8 cellular contexts compared by ENCODE assay signal in genomic region chr3:134333522-134334181, GRCh38. TPM values are rescaled to one million over a fixed set of nuclear protein-coding genes. Genes with fewer than 3 reads are reported as not detected.
DNase-seq lines count a peak whose midpoint lies in the region; ATAC-seq and TF ChIP-seq lines count a peak whose summit lies in the region.

No MANE protein-coding gene starts in this region.

- intact Hi-C loops in gastrocnemius medialis (cut with DNase I; ENCODE audit: low total_unique reads): no loop called here

- H4K20me1 ChIP-seq in SK-N-SH (ENCODE audit: insufficient read depth): no peaks in the 10 kb centered on the region

- H3K4me2 ChIP-seq in SK-N-SH: peak overlapping the region; percentile 18; the same call in 1 of the 2 replicates

- H3K4me3 ChIP-seq in SK-N-SH (ENCODE audit: low read depth in 2 of 2, low read length in 1 of 2) (no peak overlapping the region), gastrocnemius medialis (no peak overlapping the region)

- CTCF ChIA-PET in SK-N-SH (lab: Yijun Ruan, JAX): no interaction called here

- H3K27me3 Mint-ChIP-seq in glutamatergic neuron (ENCODE audit: unreplicated experiment): peaks cover 8% of the 10 kb centered on the region

- no peak for TF ChIP-seq POLR2A in gastrocnemius medialis (IDR thresholded peaks at IDR 0.05)

- DNase-seq in GM03348 (ENCODE audit: low spot score) (peak; percentile 76), SK-N-SH (no peak), glutamatergic neuron (no peak), gastrocnemius medialis (no peak), NCI-H1048 (lab: John Stamatoyannopoulos, UW) (no peak), NK-92 (lab: John Stamatoyannopoulos, UW; ENCODE audit: unreplicated experiment) (no peak)

- no peaks in the 10 kb centered on the region for H3K36me3 ChIP-seq in SK-N-SH (replicated peaks in 1 of 2; ENCODE audit: control insufficient read depth in 1 of 2, insufficient read depth in 2 of 2, low read length in 1 of 2)
- no peaks in the 10 kb centered on the region for H3K36me3 ChIP-seq in gastrocnemius medialis

- H3K4me1 Mint-ChIP-seq in glutamatergic neuron (ENCODE audit: low read depth, unreplicated experiment): peaks cover 2% of the 10 kb centered on the region

- peak overlapping the region; percentile 9; the same call in 1 of the 2 replicates for H2AFZ ChIP-seq in SK-N-SH (ENCODE audit: low read depth)

- peak overlapping the region; percentile 39 for H3K9ac ChIP-seq in SK-N-SH

- ATAC-seq in gastrocnemius medialis (no peak), GM19467 (IDR thresholded peaks at IDR 0.05; ENCODE audit: unreplicated experiment) (no peak), HG03378 (IDR thresholded peaks at IDR 0.05; ENCODE audit: unreplicated experiment) (no peak)

- in situ Hi-C loops in gastrocnemius medialis (cut with MboI; ENCODE audit: low sequenced_read_pairs in 4 of 4): no loop called here

- H3K36me3 Mint-ChIP-seq in glutamatergic neuron (ENCODE audit: unreplicated experiment): peaks cover 8% of the 10 kb centered on the region

- no peak overlapping the region for H3K4me3 Mint-ChIP-seq in glutamatergic neuron (ENCODE audit: unreplicated experiment)

- peak overlapping the region; percentile 43 for H3K27ac Mint-ChIP-seq in glutamatergic neuron (ENCODE audit: unreplicated experiment)

- H3K9me3 ChIP-seq in SK-N-SH (no peaks in the 10 kb centered on the region), gastrocnemius medialis (no peaks in the 10 kb centered on the region)

- H3F3A ChIP-seq in SK-N-SH (replicated peaks; ENCODE audit: insufficient read depth): peaks cover 32% of the 10 kb centered on the region

- POLR2A ChIA-PET in SK-N-SH (lab: Yijun Ruan, JAX): no interaction called here

- H3K27me3 ChIP-seq in SK-N-SH (ENCODE audit: insufficient read depth): no peaks in the 10 kb centered on the region
- H3K27me3 ChIP-seq in gastrocnemius medialis: no peaks in the 10 kb centered on the region

- no peaks in the 10 kb centered on the region for H3K79me2 ChIP-seq in SK-N-SH (ENCODE audit: insufficient read depth)

- TF ChIP-seq CTCF in SK-N-SH (IDR thresholded peaks at IDR 0.05): no peak
- TF ChIP-seq CTCF in glutamatergic neuron (IDR thresholded peaks at IDR 0.05; ENCODE audit: partially characterized antibody, unreplicated experiment): no peak
- no peak for TF ChIP-seq CTCF in gastrocnemius medialis (IDR thresholded peaks at IDR 0.05 in 4 of 5, conservative IDR thresholded peaks at IDR 0.05 in 1 of 5)

- H3K9me3 Mint-ChIP-seq in glutamatergic neuron (ENCODE audit: unreplicated experiment): peaks cover 3% of the 10 kb centered on the region

- peaks cover 3 to 63% of the 10 kb centered on the region in 2 experiments for H3K4me1 ChIP-seq in SK-N-SH (ENCODE audit: control insufficient read depth in 1 of 2, insufficient read depth in 2 of 2, low read depth in 1 of 2, low read length in 1 of 2)
- peaks cover 3 to 4% of the 10 kb centered on the region in 2 donors for H3K4me1 ChIP-seq in gastrocnemius medialis

- no peaks in the 10 kb centered on the region for H3K9me2 ChIP-seq in SK-N-SH

- 64% methylated on average over 8 of the region's 10 CpGs for WGBS in SK-N-SH (ENCODE audit: low lambda C conversion rate)

- no peak for TF ChIP-seq RAD21 in SK-N-SH (IDR thresholded peaks at IDR 0.05; ENCODE audit: low read length)

- TF ChIP-seq EP300 in SK-N-SH (IDR thresholded peaks at IDR 0.05; ENCODE audit: borderline replicate concordance in 1 of 2, low read depth in 1 of 2, low read length in 1 of 2): no peak

- H3K27ac ChIP-seq in SK-N-SH (ENCODE audit: low read depth in 2 of 2, low read length in 1 of 2) (peak overlapping the region; percentile 52 to 56; a peak in 3 of 4 replicates), gastrocnemius medialis (peak overlapping the region; percentile 33 to 62 (median 50))

TF ChIP-seq in SK-N-SH, 30 proteins besides CTCF, POLR2A, EP300 and RAD21:
- TF ChIP-seq TEAD4 (IDR thresholded peaks at IDR 0.05; ENCODE audit: borderline replicate concordance, insufficient read depth): 0 out of 2 replicates have a peak, but pooled peaks have one; percentile 15
- TF ChIP-seq JUND (IDR thresholded peaks at IDR 0.05): no peak

RNA-seq across cellular contexts. Expression of gene AMOTL2, which starts 40.6 kb away (rescaled TPM):
- 163 and 185 TPM in 2 replicates for polyA plus RNA-seq in SK-N-SH (2012; rRNA removed)
- polyA plus RNA-seq in SK-N-SH (2012; cell fraction: cytosol; rRNA removed): 91.0 and 115 TPM in 2 replicates
- polyA plus RNA-seq in SK-N-SH (2012; cell fraction: nucleus; rRNA removed): 312 and 373 TPM in 2 replicates
- total RNA-seq in glutamatergic neuron (ENCODE audit: unreplicated experiment) (38.1 TPM), gastrocnemius medialis (10 to 100 TPM; 17.9 to 29.9 (median 20.6) TPM)
